8 cellular contexts compared by ENCODE assay signal in the genomic region with DNA sequence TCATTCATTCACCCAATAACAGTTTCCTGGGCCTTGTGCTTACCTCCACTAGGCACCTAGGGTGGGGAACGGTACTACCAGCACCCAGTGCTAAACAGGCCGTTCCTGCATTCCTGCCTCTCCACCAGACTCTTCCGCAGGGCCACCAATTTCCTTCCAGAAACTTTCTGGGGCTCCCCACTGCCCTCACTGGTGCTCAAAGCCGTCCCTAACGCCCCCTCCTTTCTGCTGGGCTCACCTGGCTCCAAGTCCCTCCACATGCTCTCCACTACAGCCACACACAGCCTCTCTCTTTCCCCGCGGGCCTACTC. TPM values are rescaled to one million over a fixed set of nuclear protein-coding genes. Genes with fewer than 3 reads are reported as not detected.
A peak's percentile ranks its signal among the peaks of the same experiment; 100 is the strongest.
DNase-seq lines count a peak whose midpoint lies in the region; ATAC-seq and TF ChIP-seq lines count a peak whose summit lies in the region.

No MANE protein-coding gene starts in this region.

- H3K27ac ChIP-seq in Peyer's patch (peak overlapping the region; percentile 90 to 97 (median 94)), epithelial cell of prostate (peak overlapping the region; percentile 94), prostate gland (peak overlapping the region; percentile 91 to 92)

- TF ChIP-seq CTCF in GM06990 (IDR thresholded peaks at IDR 0.05; ENCODE audit: insufficient read depth, low read length, poor library complexity, severe bottlenecking), result no peak
- TF ChIP-seq CTCF in Peyer's patch (IDR thresholded peaks at IDR 0.05), result no peak
- TF ChIP-seq CTCF in prostate gland (IDR thresholded peaks at IDR 0.05), result no peak

- 41% methylated on average over 7 of the region's 7 CpGs for WGBS in prostate gland

- no peaks in the 10 kb centered on the region for H3K9me3 ChIP-seq in Peyer's patch
- no peaks in the 10 kb centered on the region for H3K9me3 ChIP-seq in prostate gland

- no peak for ATAC-seq in GM21825 (IDR thresholded peaks at IDR 0.05; ENCODE audit: unreplicated experiment)

- H3K4me1 ChIP-seq in Peyer's patch, result peaks cover 0 to 17% (median 7%) of the 10 kb centered on the region in 4 donors
- H3K4me1 ChIP-seq in prostate gland (replicated peaks), result no peaks in the 10 kb centered on the region

- peak overlapping the region; percentile 71 for H3K4me3 ChIP-seq in GM06990 (replicated peaks; ENCODE audit: low read depth, low read length)
- peak overlapping the region; percentile 57 to 88 (median 77) for H3K4me3 ChIP-seq in Peyer's patch
- H3K4me3 ChIP-seq in prostate gland, result no peak overlapping the region

- TF ChIP-seq POLR2A in Peyer's patch (IDR thresholded peaks at IDR 0.05) (no peak), prostate gland (IDR thresholded peaks at IDR 0.05) (no peak)

- H3K36me3 ChIP-seq in GM06990 (ENCODE audit: control insufficient read depth, insufficient read depth, low read length) (peaks cover 11% of the 10 kb centered on the region), Peyer's patch (no peaks in the 10 kb centered on the region), prostate gland (no peaks in the 10 kb centered on the region)

- intact Hi-C loops in prostate gland (cut with DNase I), result loop anchor here (5.0 to 10.0 kb wide), 2 partner anchors 121 to 197 kb away; a partner anchor contains a TSS

- H3K27me3 ChIP-seq in GM06990 (replicated peaks; ENCODE audit: control insufficient read depth, insufficient read depth, low read length) (no peaks in the 10 kb centered on the region), Peyer's patch (no peaks in the 10 kb centered on the region), prostate gland (replicated peaks; ENCODE audit: insufficient read depth) (no peaks in the 10 kb centered on the region)

- DNase-seq in GM06990 (ENCODE audit: extremely low read depth, insufficient read length) (no peak), Peyer's patch (no peak), epithelial cell of prostate (ENCODE audit: low read depth, low spot score) (no peak), prostate gland (ENCODE audit: low spot score) (no peak), NCI-H1105 (lab: John Stamatoyannopoulos, UW) (no peak), NAMALWA (ENCODE audit: low spot score) (no peak), HuH-7 (ENCODE audit: low spot score) (no peak)

RNA-seq across cellular contexts. Expression of a gene that starts 1.4 kb away (rescaled TPM):
- total RNA-seq in Peyer's patch (10 to 100 TPM in 3 of 4 donors, 1 to 10 TPM in 1; 7.2 to 76.7 (median 20.6) TPM), prostate gland (10 to 100 TPM; 19.9 to 37.6 TPM)

RNA-seq across cellular contexts. Expression of a gene that starts 32.9 kb away (rescaled TPM):
- total RNA-seq in Peyer's patch (10 to 100 TPM; 23.8 to 46.2 (median 30.9) TPM), prostate gland (10 to 100 TPM; 30.0 to 36.3 TPM)

RNA-seq across cellular contexts. Expression of a gene that starts 51.0 kb away (rescaled TPM):
- total RNA-seq in Peyer's patch (10 to 100 TPM in 1 of 4 donors, 1 to 10 TPM in 3; 3.3 to 14.0 (median 8.8) TPM), prostate gland (1 to 10 TPM; 3.1 to 6.9 TPM)

Comparison
In these comparisons a context has a peak if more than half of its experiments do, and no peak if none do; other contexts are left out.
1. H3K4me3 ChIP-seq: peak in GM06990 (single experiment) and Peyer's patch (4 of 4); none in prostate gland (0 of 2).
2. Peak in every context shown above with its lines, with median percentiles within 50 percentile points of each other: H3K27ac ChIP-seq.